In the genomic region with DNA sequence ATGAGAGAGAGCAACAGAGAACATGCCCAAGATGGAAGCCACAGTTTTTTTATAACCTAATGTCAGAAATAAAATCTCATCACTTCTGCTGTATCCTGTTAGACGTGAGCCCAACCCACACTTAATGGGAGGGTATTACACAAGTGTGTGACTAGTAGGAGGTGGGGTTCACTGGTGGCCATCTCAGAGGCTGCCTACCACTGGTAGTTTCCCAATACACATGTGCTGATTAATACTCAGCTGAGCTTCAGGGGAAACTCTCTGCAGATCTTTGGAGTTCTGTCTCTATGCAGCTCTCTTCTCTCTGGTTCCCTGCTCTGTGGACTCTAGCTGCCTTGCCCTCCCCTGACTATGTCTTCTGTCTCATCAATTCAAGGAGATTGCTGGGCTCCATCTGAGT, we compare ENCODE assay signal across 20 cellular contexts. TPM values are rescaled to one million over a fixed set of nuclear protein-coding genes. Genes with fewer than 3 reads are reported as not detected.
DNase-seq lines count a peak whose midpoint lies in the region; ATAC-seq, FAIRE-seq and TF ChIP-seq lines count a peak whose summit lies in the region.
"Had no signal": no experiment of that assay in that cellular context is flagged by ENCODE, and none has a peak within 500 bp of the region (broad histone marks: within the 10 kb centered on the region; RNA-seq: fewer than 3 reads in every experiment).

No MANE protein-coding gene starts in this region.

- 21 to 28% methylated on average over 1 of the region's 1 CpG for whole genome bisulfite sequencing in GM23248 (ENCODE audit: low coverage in 1 of 2, low lambda C conversion rate in 2 of 2, missing lambda C conversion rate in 2 of 2), 2 experiments

- no peaks in the 10 kb centered on the region for H4K20me1 ChIP-seq in GM23248 (ENCODE audit: insufficient read depth)

- ATAC-seq in GM19328 (IDR thresholded peaks at IDR 0.05; ENCODE audit: unreplicated experiment) (no peak), HG03045 (IDR thresholded peaks at IDR 0.05; ENCODE audit: unreplicated experiment) (no peak)
- ATAC-seq: T-cell had no signal

- no peak for FAIRE-seq in bronchial epithelial cell (lab: Jason Lieb, UNC)
- FAIRE-seq: HTR-8/SVneo had no signal

- H3F3A ChIP-seq in GM23248 (ENCODE audit: insufficient read depth) = no peaks in the 10 kb centered on the region

- in situ Hi-C loops in GM23248 (cut with MboI) = no loop called here

- TF ChIP-seq POLR2A in NB4 (IDR thresholded peaks at IDR 0.05; ENCODE audit: extremely low read depth, insufficient read length) = no peak

- TF ChIP-seq CTCF in NB4 (IDR thresholded peaks at IDR 0.05; ENCODE audit: low read depth, low read length) (no peak), bronchial epithelial cell (IDR thresholded peaks at IDR 0.05; ENCODE audit: insufficient read depth, low read length, severe bottlenecking) (no peak)

- H3K9ac ChIP-seq in GM23248 = no peak overlapping the region

- H3K27me3 ChIP-seq in GM23248 (replicated peaks; ENCODE audit: insufficient read depth) (no peaks in the 10 kb centered on the region), bronchial epithelial cell (ENCODE audit: control insufficient read depth, insufficient read depth, low read length) (no peaks in the 10 kb centered on the region), MG63 (no peaks in the 10 kb centered on the region)

- H2AFZ ChIP-seq in GM23248 = no peak overlapping the region

- H3K27ac ChIP-seq in GM23248 = no peak overlapping the region
- H3K27ac ChIP-seq: RWPE1, SK-N-MC had no signal

- H3K9me2 ChIP-seq in GM23248 (ENCODE audit: insufficient read depth) = no peaks in the 10 kb centered on the region

- DNase-seq in GM23248 (peak; percentile 47), NB4 (ENCODE audit: low read depth) (peak; percentile 49), bronchial epithelial cell (ENCODE audit: low read depth) (peak; percentile 68), mesenteric fat pad (ENCODE audit: low spot score) (peak; percentile 24), cerebellar nuclear complex (lab: John Stamatoyannopoulos, UW) (no peak), MG63 (no peak)
- DNase-seq: AML-193; CD4-positive, alpha-beta memory T cell; DND-41; GF-D8; NCI-H1105 treated with DMSO at 0.1 percent for 48 hours; NCI-H187; NCI-H82; T-cell had no signal

- no peaks in the 10 kb centered on the region for H3K79me2 ChIP-seq in GM23248 (ENCODE audit: insufficient read depth)

- no peaks in the 10 kb centered on the region for H3K36me3 ChIP-seq in GM23248 (ENCODE audit: low read depth)
- no peaks in the 10 kb centered on the region for H3K36me3 ChIP-seq in bronchial epithelial cell (ENCODE audit: control insufficient read depth, insufficient read depth, low read length)
- H3K36me3 ChIP-seq in MG63 = no peaks in the 10 kb centered on the region
- H3K36me3 ChIP-seq: HAP-1 had no signal

- H3K9me3 ChIP-seq in GM23248 (ENCODE audit: low read depth) = no peaks in the 10 kb centered on the region
- H3K9me3 ChIP-seq in MG63 = peaks cover 20% of the 10 kb centered on the region
- H3K9me3 ChIP-seq: HAP-1 had no signal

- H3K4me3 ChIP-seq in GM23248 = no peak overlapping the region
- no peak overlapping the region for H3K4me3 ChIP-seq in NB4 (ENCODE audit: low read depth, low read length)
- H3K4me3 ChIP-seq in bronchial epithelial cell (ENCODE audit: low read depth, low read length) = no peak overlapping the region
- no peak overlapping the region for H3K4me3 ChIP-seq in MG63
- H3K4me3 ChIP-seq: HAP-1, SK-N-MC had no signal

- no peak overlapping the region for H3K4me2 ChIP-seq in GM23248 (ENCODE audit: unreplicated experiment)

- H3K4me1 ChIP-seq in GM23248 (ENCODE audit: insufficient read depth) = no peaks in the 10 kb centered on the region
- H3K4me1 ChIP-seq: HAP-1 had no signal

RNA-seq across cellular contexts. Expression of a gene that starts 35.7 kb away (rescaled TPM):
- 6.6 TPM in 1 of 2 replicates, not detected in the other for total RNA-seq in GM23248 (2014; rRNA removed; shearing (Covaris generic))
- polyA plus RNA-seq in GM23248 (2016; fragmentation: Nextera tagmentation; extraction: Ambion mirVana) = 0.28 and 1.7 TPM in 2 replicates
- 1.5 and 1.8 TPM in 2 replicates for total RNA-seq in bronchial epithelial cell
- total RNA-seq in mesenteric fat pad = 2.9 TPM
- total RNA-seq in MG63 (2014; rRNA removed; shearing (Covaris generic); ENCODE audit: low replicate concordance) = 3.4 TPM in 1 of 2 replicates, not detected in the other

RNA-seq across cellular contexts. Expression of a gene that starts 49.7 kb away (rescaled TPM):
- total RNA-seq in GM23248 (2014; rRNA removed; shearing (Covaris generic)) = 66.6 TPM in 2 replicates
- polyA plus RNA-seq in GM23248 (2016; fragmentation: Nextera tagmentation; extraction: Ambion mirVana) = 127 and 133 TPM in 2 replicates
- total RNA-seq in bronchial epithelial cell (31.9 and 34.3 TPM in 2 replicates), mesenteric fat pad (66.2 TPM)
- total RNA-seq in MG63 (2014; rRNA removed; shearing (Covaris generic); ENCODE audit: low replicate concordance) = 29.8 and 79.0 TPM in 2 replicates

Comparison
In these comparisons a context has a peak if more than half of its experiments do, and no peak if none do; other contexts are left out.
1. DNase-seq: peak in GM23248 (single experiment), NB4 (single experiment), bronchial epithelial cell (single experiment) and mesenteric fat pad (single experiment); none in cerebellar nuclear complex (0 of 2) and MG63 (single experiment).